In genomic region chr18:22223961-22224322, GRCh38 we compare ENCODE assay signal across 13 cellular contexts. TPM values are rescaled to one million over a fixed set of nuclear protein-coding genes. Genes with fewer than 3 reads are reported as not detected.
DNase-seq lines count a peak whose midpoint lies in the region; ATAC-seq and TF ChIP-seq lines count a peak whose summit lies in the region.
"Had no signal": no experiment of that assay in that cellular context is flagged by ENCODE, and none has a peak within 500 bp of the region (broad histone marks: within the 10 kb centered on the region; RNA-seq: fewer than 3 reads in every experiment).

No MANE protein-coding gene starts in this region.

- no peaks in the 10 kb centered on the region for H4K20me1 ChIP-seq in PC-3 (ENCODE audit: low read length)
- no peaks in the 10 kb centered on the region for H4K20me1 ChIP-seq in smooth muscle cell (ENCODE audit: low read depth)
- H4K20me1 ChIP-seq: BLaER1 had no signal

- DNase-seq in NCI-H146 (lab: John Stamatoyannopoulos, UW) (peak; percentile 50), NCI-H146 treated with DMSO at 0.1 percent for 48 hours (lab: John Stamatoyannopoulos, UW; ENCODE audit: unreplicated experiment) (no peak), PC-3 (no peak), foreskin keratinocyte (no peak), smooth muscle cell (lab: John Stamatoyannopoulos, UW; ENCODE audit: unreplicated experiment) (no peak), MV-4-11 (lab: John Stamatoyannopoulos, UW) (no peak), WERI-Rb-1 (no peak)
- DNase-seq: NCI-H1417, SK-N-SH had no signal

- H3K79me2 ChIP-seq in PC-3 (ENCODE audit: low read length) (no peaks in the 10 kb centered on the region), smooth muscle cell (ENCODE audit: low read depth) (no peaks in the 10 kb centered on the region)

- ATAC-seq in PC-3, result no peak
- ATAC-seq in foreskin keratinocyte, result no peak
- no peak for ATAC-seq in HG02763 (IDR thresholded peaks at IDR 0.05; ENCODE audit: unreplicated experiment)
- ATAC-seq: CD8-positive, alpha-beta T cell had no signal

- H3K4me2 ChIP-seq in PC-3 (ENCODE audit: low read length) (peak overlapping the region; percentile 56), smooth muscle cell (no peak overlapping the region)
- H3K4me2 ChIP-seq: BLaER1, SK-N-SH had no signal

- CTCF ChIA-PET in PC-3 (lab: Charles Lee), result no interaction called here

- H3K9ac ChIP-seq in PC-3 (ENCODE audit: low read length) (peak overlapping the region; percentile 19; the same call in 1 of the 2 replicates), smooth muscle cell (ENCODE audit: low read depth) (no peak overlapping the region)
- H3K9ac ChIP-seq: BLaER1, SK-N-SH had no signal

- H3K9me3 ChIP-seq in PC-3 (ENCODE audit: low read length) (no peaks in the 10 kb centered on the region), smooth muscle cell (replicated peaks; ENCODE audit: low read depth) (no peaks in the 10 kb centered on the region), WERI-Rb-1 (ENCODE audit: severe bottlenecking) (peaks cover 3% of the 10 kb centered on the region)
- H3K9me3 ChIP-seq: BLaER1, SK-N-SH had no signal

- intact Hi-C loops in PC-3 (cut with micrococcal nuclease), result loop anchor here (1.0 kb wide), 1 partner anchor 26 kb away; no protein-coding TSS in a partner anchor

- no TSS peak for BruUV-seq in PC-3 (replicated peaks; lab: Mats Ljungman, UMichigan)

- H3K4me3 ChIP-seq in PC-3 (ENCODE audit: low read length), result no peak overlapping the region
- H3K4me3 ChIP-seq in smooth muscle cell, result no peak overlapping the region
- H3K4me3 ChIP-seq in WERI-Rb-1 (ENCODE audit: low read depth, low read length), result no peak overlapping the region
- H3K4me3 ChIP-seq: BLaER1 had no signal

- peaks cover 3% of the 10 kb centered on the region for H3F3A ChIP-seq in PC-3 (ENCODE audit: low read length, unreplicated experiment)
- H3F3A ChIP-seq in smooth muscle cell (ENCODE audit: low read depth), result no peaks in the 10 kb centered on the region

- peaks cover 17% of the 10 kb centered on the region for H3K4me1 ChIP-seq in PC-3 (ENCODE audit: insufficient read depth, low read length)
- peaks cover 8% of the 10 kb centered on the region for H3K4me1 ChIP-seq in foreskin keratinocyte
- no peaks in the 10 kb centered on the region for H3K4me1 ChIP-seq in smooth muscle cell (ENCODE audit: low read depth)

- H2AFZ ChIP-seq in PC-3 (ENCODE audit: low read length) (peak overlapping the region; percentile 24; the same call in 1 of the 2 replicates), smooth muscle cell (ENCODE audit: low read depth) (no peak overlapping the region)

- H3K27me3 ChIP-seq in PC-3 (ENCODE audit: low read length) (no peaks in the 10 kb centered on the region), foreskin keratinocyte (no peaks in the 10 kb centered on the region), smooth muscle cell (ENCODE audit: low read depth) (no peaks in the 10 kb centered on the region), WERI-Rb-1 (ENCODE audit: insufficient read depth, low read depth, severe bottlenecking) (peaks cover 67% of the 10 kb centered on the region)
- H3K27me3 ChIP-seq: BLaER1 had no signal

- 57% methylated on average over 1 of the region's 1 CpG for WGBS in smooth muscle cell (ENCODE audit: low lambda C conversion rate)

- no peaks in the 10 kb centered on the region for H3K9me2 ChIP-seq in PC-3 (replicated peaks; ENCODE audit: low read length)
- H3K9me2 ChIP-seq: SK-N-SH had no signal

- H3K36me3 ChIP-seq in PC-3 (ENCODE audit: low read depth, low read length) (no peaks in the 10 kb centered on the region), smooth muscle cell (ENCODE audit: low read depth) (no peaks in the 10 kb centered on the region), WERI-Rb-1 (no peaks in the 10 kb centered on the region)
- H3K36me3 ChIP-seq: BLaER1 had no signal

- no peak for TF ChIP-seq CTCF in PC-3 (conservative IDR thresholded peaks at IDR 0.05; ENCODE audit: low read depth, low read length)
- TF ChIP-seq CTCF in foreskin keratinocyte (conservative IDR thresholded peaks at IDR 0.05), result no peak
- TF ChIP-seq CTCF in smooth muscle cell (IDR thresholded peaks at IDR 0.05; ENCODE audit: borderline replicate concordance, insufficient read depth, poor library complexity, severe bottlenecking), result no peak
- TF ChIP-seq CTCF in WERI-Rb-1 (IDR thresholded peaks at IDR 0.05; ENCODE audit: low read depth, low read length), result no peak

- POLR2A ChIA-PET in PC-3 (lab: Charles Lee; ENCODE audit: unreplicated experiment), result interaction anchor here (0.6 kb wide), 1 partner anchor 534 kb away, joined by 4 read pairs; no protein-coding TSS in a partner anchor

- peak overlapping the region; percentile 71 for H3K27ac ChIP-seq in PC-3 (ENCODE audit: low read length)
- peak overlapping the region; percentile 54 for H3K27ac ChIP-seq in foreskin keratinocyte
- peak overlapping the region; percentile 28 for H3K27ac ChIP-seq in smooth muscle cell (ENCODE audit: low read depth)
- H3K27ac ChIP-seq in WERI-Rb-1, result no peak overlapping the region
- H3K27ac ChIP-seq: BLaER1 had no signal

RNA-seq across cellular contexts. Expression of gene GATA6, which starts 54.6 kb away (rescaled TPM):
- 19.4 and 24.1 TPM in 2 replicates for total RNA-seq in PC-3 (2014; rRNA removed)
- 0.03 and 0.07 TPM in 2 replicates for total RNA-seq in foreskin keratinocyte
- 0.03 and 0.06 TPM in 2 replicates for polyA plus RNA-seq in foreskin keratinocyte
- 48.5 and 52.5 TPM in 2 replicates for total RNA-seq in smooth muscle cell
- polyA plus RNA-seq in smooth muscle cell, result 39.2 and 49.9 TPM in 2 replicates
- polyA plus RNA-seq: IgD-negative memory B cell, SK-N-SH had no signal

Comparison
In these comparisons a context has a peak if more than half of its experiments do, and no peak if none do; other contexts are left out.
1. RNA of gene GATA6, which starts 54.6 kb away (total RNA-seq): 48.5 to 52.5 TPM in smooth muscle cell and 19.4 to 24.1 TPM in PC-3; 0.03 to 0.07 TPM in foreskin keratinocyte; every median in the first group is over 10 times any median in the second.